In genomic region chr4:84503495-84504437, GRCh38 we compare ENCODE assay signal across 8 cellular contexts. TPM values are rescaled to one million over a fixed set of nuclear protein-coding genes. Genes with fewer than 3 reads are reported as not detected.
A peak's percentile ranks its signal among the peaks of the same experiment; 100 is the strongest.
DNase-seq lines count a peak whose midpoint lies in the region; ATAC-seq, FAIRE-seq and TF ChIP-seq lines count a peak whose summit lies in the region.

No MANE protein-coding gene starts in this region.

- no peaks in the 10 kb centered on the region for H3K36me3 ChIP-seq in DND-41 (ENCODE audit: insufficient read depth, low read length)
- no peaks in the 10 kb centered on the region for H3K36me3 ChIP-seq in astrocyte (ENCODE audit: insufficient read depth, low read length)
- H3K36me3 ChIP-seq in iPS-18a (ENCODE audit: control insufficient read depth, low read depth, low read length), result no peaks in the 10 kb centered on the region
- H3K36me3 ChIP-seq in thoracic aorta, result no peaks in the 10 kb centered on the region

- H3K79me2 ChIP-seq in DND-41 (ENCODE audit: insufficient read depth, low read length) (no peaks in the 10 kb centered on the region), astrocyte (ENCODE audit: insufficient read depth, low read length) (no peaks in the 10 kb centered on the region)

- H3K4me1 Mint-ChIP-seq in astrocyte (ENCODE audit: low read depth, unreplicated experiment), result peaks cover 3% of the 10 kb centered on the region

- H3K27me3 Mint-ChIP-seq in astrocyte (ENCODE audit: low read depth, unreplicated experiment), result peaks cover 51% of the 10 kb centered on the region

- H3K9ac ChIP-seq in DND-41 (ENCODE audit: low read depth, low read length) (no peak overlapping the region), astrocyte (ENCODE audit: low read length) (no peak overlapping the region), iPS-18a (ENCODE audit: low read length) (no peak overlapping the region)

- H3K27me3 ChIP-seq in DND-41 (ENCODE audit: insufficient read depth, low read length, poor library complexity) (no peaks in the 10 kb centered on the region), astrocyte (ENCODE audit: insufficient read depth, low read length) (peaks cover 54% of the 10 kb centered on the region), iPS-18a (ENCODE audit: control insufficient read depth, insufficient read depth, low read length) (peaks cover 59% of the 10 kb centered on the region), thoracic aorta (replicated peaks; ENCODE audit: insufficient read depth) (peaks cover 49% of the 10 kb centered on the region)

- H2AFZ ChIP-seq in DND-41 (ENCODE audit: low read depth, low read length) (no peak overlapping the region; the same call in 1 of the 2 replicates), astrocyte (ENCODE audit: low read depth, low read length) (no peak overlapping the region)

- no peak overlapping the region for H3K27ac ChIP-seq in DND-41 (ENCODE audit: low read length)
- no peak overlapping the region for H3K27ac ChIP-seq in astrocyte (ENCODE audit: low read depth, low read length)
- H3K27ac ChIP-seq in iPS-18a (ENCODE audit: low read length), result no peak overlapping the region
- H3K27ac ChIP-seq in thoracic aorta, result no peak overlapping the region

- peaks cover 22% of the 10 kb centered on the region for H3K9me3 Mint-ChIP-seq in astrocyte (ENCODE audit: unreplicated experiment)

- DNase-seq in DND-41, result peak; percentile 10
- DNase-seq in NCI-H510A treated with DMSO at 0.1 percent for 48 hours (lab: John Stamatoyannopoulos, UW), result peak; percentile 74
- DNase-seq in astrocyte (ENCODE audit: low read depth), result peak; percentile 34
- no peak for DNase-seq in thoracic aorta (ENCODE audit: low spot score)
- no peak for DNase-seq in GM19240 (ENCODE audit: insufficient read length, low spot score)

- no peaks in the 10 kb centered on the region for H3K36me3 Mint-ChIP-seq in astrocyte (ENCODE audit: low read depth, unreplicated experiment)

- H4K20me1 ChIP-seq in DND-41 (ENCODE audit: insufficient read depth, low read length) (no peaks in the 10 kb centered on the region), astrocyte (ENCODE audit: insufficient read depth, low read length) (no peaks in the 10 kb centered on the region)

- peak overlapping the region; percentile 51 for H3K27ac Mint-ChIP-seq in astrocyte (ENCODE audit: unreplicated experiment)

- TF ChIP-seq CTCF in DND-41 (IDR thresholded peaks at IDR 0.05; ENCODE audit: borderline replicate concordance, extremely low read depth, low read length, poor library complexity, severe bottlenecking) (peak; percentile 67), astrocyte (IDR thresholded peaks at IDR 0.05; ENCODE audit: insufficient read depth, low read depth, low read length) (peak; percentile 84), thoracic aorta (IDR thresholded peaks at IDR 0.05) (peak; percentile 31)

- H3K4me2 ChIP-seq in DND-41 (ENCODE audit: insufficient read depth, low read length) (no peak overlapping the region), astrocyte (ENCODE audit: low read length) (peak overlapping the region; percentile 8)

- FAIRE-seq in astrocyte (lab: Jason Lieb, UNC), result peak; percentile 76

- ATAC-seq in DND-41 (ENCODE audit: insufficient read depth, low read depth) (peak; percentile 78), GM19455 (IDR thresholded peaks at IDR 0.05; ENCODE audit: unreplicated experiment) (peak; percentile 83), HG03457 (IDR thresholded peaks at IDR 0.05; ENCODE audit: unreplicated experiment) (peak; percentile 64), thoracic aorta (ENCODE audit: insufficient number of reproducible peaks, low FRiP score, low read depth) (no peak)

- H3K4me1 ChIP-seq in DND-41 (ENCODE audit: insufficient read depth, low read length) (no peaks in the 10 kb centered on the region), astrocyte (ENCODE audit: insufficient read depth, low read length) (no peaks in the 10 kb centered on the region), iPS-18a (ENCODE audit: control insufficient read depth, low read depth, low read length) (peaks cover 32% of the 10 kb centered on the region), thoracic aorta (ENCODE audit: control insufficient read depth in 1 of 2, low read depth in 2 of 2) (peaks cover 0 to 15% of the 10 kb centered on the region in 2 donors)

- no peak overlapping the region for H3K4me3 ChIP-seq in DND-41 (ENCODE audit: low read depth in 1 of 2, low read length in 2 of 2)
- H3K4me3 ChIP-seq in astrocyte (ENCODE audit: insufficient read depth, low read depth, low read length), result no peak overlapping the region
- peak overlapping the region; percentile 11 for H3K4me3 ChIP-seq in iPS-18a (ENCODE audit: low read length)
- H3K4me3 ChIP-seq in thoracic aorta, result no peak overlapping the region

- H3K9me3 ChIP-seq in DND-41 (ENCODE audit: insufficient read depth, low read length, severe bottlenecking), result peaks cover under 1% of the 10 kb centered on the region
- H3K9me3 ChIP-seq in astrocyte (ENCODE audit: insufficient read depth, low read depth, low read length), result peaks cover 6% of the 10 kb centered on the region
- H3K9me3 ChIP-seq in iPS-18a (ENCODE audit: control insufficient read depth, low read depth, low read length), result no peaks in the 10 kb centered on the region
- no peaks in the 10 kb centered on the region for H3K9me3 ChIP-seq in thoracic aorta

- no peak overlapping the region for H3K4me3 Mint-ChIP-seq in astrocyte (ENCODE audit: unreplicated experiment)

RNA-seq across cellular contexts. Expression of gene NKX6-1, which starts 4.7 kb away (rescaled TPM):
- 0.14 TPM in 1 of 2 replicates, not detected in the other for total RNA-seq in astrocyte
- 1 to 10 TPM in 1 of 2 donors, not detected in 1; 1.2 TPM for total RNA-seq in thoracic aorta

Comparison
In these comparisons a context has a peak if more than half of its experiments do, and no peak if none do; other contexts are left out.
1. DNase-seq: peak in DND-41 (single experiment), NCI-H510A treated with DMSO at 0.1 percent for 48 hours (single experiment) and astrocyte (single experiment); none in thoracic aorta (single experiment) and GM19240 (single experiment).
2. CTCF ChIP-seq: peak in every context shown above with its lines; median percentile 84 in astrocyte; 67 in DND-41; 31 in thoracic aorta.